8 cellular contexts compared by ENCODE assay signal in genomic region chr19:33819496-33819874, GRCh38. TPM values are rescaled to one million over a fixed set of nuclear protein-coding genes. Genes with fewer than 3 reads are reported as not detected.
A peak's percentile ranks its signal among the peaks of the same experiment; 100 is the strongest.
DNase-seq lines count a peak whose midpoint lies in the region; ATAC-seq and TF ChIP-seq lines count a peak whose summit lies in the region.

No MANE protein-coding gene starts in this region.

- no peak for TF ChIP-seq EP300 in upper lobe of left lung (IDR thresholded peaks at IDR 0.05)

- no peak for ATAC-seq in upper lobe of left lung (ENCODE audit: low FRiP score in 2 of 2)
- ATAC-seq in HG02571 (IDR thresholded peaks at IDR 0.05; ENCODE audit: unreplicated experiment) = no peak

- H3K4me3 Mint-ChIP-seq in activated naive CD4-positive, alpha-beta T cell treated with anti-CD3 and anti-CD28 coated beads for 36 hours = peak overlapping the region; percentile 30
- H3K4me3 Mint-ChIP-seq in mesothelial cell of epicardium = peak overlapping the region; percentile 48

- H3K36me3 ChIP-seq in upper lobe of left lung = no peaks in the 10 kb centered on the region

- no peak for DNase-seq in activated naive CD4-positive, alpha-beta T cell treated with anti-CD3 and anti-CD28 coated beads for 36 hours
- no peak for DNase-seq in activated naive CD4-positive, alpha-beta T cell treated with anti-CD3 and anti-CD28 coated beads, Interleukin-2, amount 50 U/mL, for 16 hours
- DNase-seq in caudate nucleus (lab: John Stamatoyannopoulos, UW) (peak in 1 of 61 donors; percentile 17), mesothelial cell of epicardium (ENCODE audit: low spot score in 2 of 2, unreplicated experiment in 2 of 2) (no peak), upper lobe of left lung (no peak), EL (no peak), NOMO-1 treated with DMSO at 0.1 percent for 48 hours (lab: John Stamatoyannopoulos, UW; ENCODE audit: unreplicated experiment) (no peak)

- H3K27me3 ChIP-seq in upper lobe of left lung = no peaks in the 10 kb centered on the region

- peaks cover 18% of the 10 kb centered on the region for H3K4me1 Mint-ChIP-seq in activated naive CD4-positive, alpha-beta T cell treated with anti-CD3 and anti-CD28 coated beads for 36 hours (ENCODE audit: low read depth)
- peaks cover 11% of the 10 kb centered on the region for H3K4me1 Mint-ChIP-seq in mesothelial cell of epicardium

- TF ChIP-seq CTCF in mesothelial cell of epicardium (IDR thresholded peaks at IDR 0.05; ENCODE audit: unreplicated experiment) (no peak), upper lobe of left lung (IDR thresholded peaks at IDR 0.05) (no peak)

- H3K9me3 Mint-ChIP-seq in activated naive CD4-positive, alpha-beta T cell treated with anti-CD3 and anti-CD28 coated beads for 36 hours = no peaks in the 10 kb centered on the region
- no peaks in the 10 kb centered on the region for H3K9me3 Mint-ChIP-seq in mesothelial cell of epicardium

- peak overlapping the region in 3 of 4 donors; percentile 35 to 55 (median 48) for H3K4me3 ChIP-seq in upper lobe of left lung

- H3K36me3 Mint-ChIP-seq in activated naive CD4-positive, alpha-beta T cell treated with anti-CD3 and anti-CD28 coated beads for 36 hours (ENCODE audit: low read depth) = no peaks in the 10 kb centered on the region
- H3K36me3 Mint-ChIP-seq in mesothelial cell of epicardium = peaks cover under 1% of the 10 kb centered on the region

- CTCF ChIA-PET in activated naive CD4-positive, alpha-beta T cell treated with anti-CD3 and anti-CD28 coated beads for 36 hours (lab: Charles Lee) = interaction anchor here (1.1 kb wide), 1 partner anchor 34 kb away, joined by 5 read pairs; no protein-coding TSS in a partner anchor

- WGBS in upper lobe of left lung, 2 donors = 43 to 69% methylated on average over 6 to 10 of the region's 10 CpGs

- intact Hi-C loops in activated naive CD4-positive, alpha-beta T cell treated with anti-CD3 and anti-CD28 coated beads for 36 hours (cut with micrococcal nuclease) = no loop called here

- peak overlapping the region; percentile 78 for H3K27ac ChIP-seq in caudate nucleus (ENCODE audit: low read depth, low read length)
- H3K27ac ChIP-seq in upper lobe of left lung = peak overlapping the region; percentile 76 to 88 (median 85)

- peaks cover 16% of the 10 kb centered on the region for H3K27me3 Mint-ChIP-seq in activated naive CD4-positive, alpha-beta T cell treated with anti-CD3 and anti-CD28 coated beads for 36 hours (ENCODE audit: low read depth)
- H3K27me3 Mint-ChIP-seq in mesothelial cell of epicardium (ENCODE audit: low read depth) = peaks cover 28% of the 10 kb centered on the region

- no peaks in the 10 kb centered on the region for H3K9me3 ChIP-seq in upper lobe of left lung

- H3K27ac Mint-ChIP-seq in activated naive CD4-positive, alpha-beta T cell treated with anti-CD3 and anti-CD28 coated beads for 36 hours = no peak overlapping the region
- no peak overlapping the region for H3K27ac Mint-ChIP-seq in mesothelial cell of epicardium

- TF ChIP-seq POLR2A in upper lobe of left lung (IDR thresholded peaks at IDR 0.05) = no peak

- H3K4me1 ChIP-seq in upper lobe of left lung = peaks cover 19 to 53% (median 31%) of the 10 kb centered on the region in 4 donors

RNA-seq across cellular contexts. Expression of gene KCTD15, which starts 22.8 kb away (rescaled TPM):
- total RNA-seq in activated naive CD4-positive, alpha-beta T cell treated with anti-CD3 and anti-CD28 coated beads for 36 hours = 1 to 10 TPM; 5.0 to 6.2 TPM
- total RNA-seq in mesothelial cell of epicardium = 48.1 to 51.6 TPM (median 49.1 TPM) in 3 replicates
- 10 to 100 TPM; 13.4 to 98.1 (median 30.5) TPM for total RNA-seq in upper lobe of left lung
